Comparison of ENCODE assay signal across 13 cellular contexts in genomic region chr1:185926562-185926961, GRCh38.
DNase-seq lines count a peak whose midpoint lies in the region; ATAC-seq and TF ChIP-seq lines count a peak whose summit lies in the region.
"Had no signal": no experiment of that assay in that cellular context is flagged by ENCODE, and none has a peak within 500 bp of the region (broad histone marks: within the 10 kb centered on the region; RNA-seq: fewer than 3 reads in every experiment).

No MANE protein-coding gene starts in this region.

- H3K27ac Mint-ChIP-seq in HFFc6: no peak overlapping the region
- H3K27ac Mint-ChIP-seq: activated naive CD4-positive, alpha-beta T cell treated with anti-CD3 and anti-CD28 coated beads, Interleukin-2, amount 10 ng/mL, durations not matched to agents 7 days and 5 days; CD4-positive, alpha-beta memory T cell had no signal

- H3K27ac ChIP-seq in thoracic aorta (peak overlapping the region; percentile 20 to 69), OCI-LY7 (ENCODE audit: low read depth, low read length, poor library complexity, severe bottlenecking) (no peak overlapping the region), testis (no peak overlapping the region)
- H3K27ac ChIP-seq: pancreas had no signal

- ATAC-seq in thoracic aorta (ENCODE audit: insufficient number of reproducible peaks, low FRiP score, low read depth): no peak

- POLR2A ChIA-PET in OCI-LY7 (lab: Charles Lee): interaction anchor here (0.8 kb wide), 1 partner anchor 154 kb away, joined by 3 read pairs; no protein-coding TSS in a partner anchor

- TF ChIP-seq CTCF in fibroblast of mammary gland (conservative IDR thresholded peaks at IDR 0.05; ENCODE audit: control insufficient read depth, insufficient read depth, low read depth, low read length) (no peak), thoracic aorta (IDR thresholded peaks at IDR 0.05) (no peak), OCI-LY7 (conservative IDR thresholded peaks at IDR 0.05; ENCODE audit: low read length) (no peak), HFFc6 (IDR thresholded peaks at IDR 0.05) (no peak), testis (IDR thresholded peaks at IDR 0.05) (no peak)

- no peak for TF ChIP-seq POLR2A in testis (IDR thresholded peaks at IDR 0.05)

- H3K79me2 ChIP-seq in OCI-LY7 (ENCODE audit: insufficient read depth, low read depth, low read length): no peaks in the 10 kb centered on the region

- H3K4me1 ChIP-seq in thoracic aorta (ENCODE audit: control insufficient read depth in 1 of 2, low read depth in 2 of 2) (peaks cover 12 to 35% of the 10 kb centered on the region in 2 donors), OCI-LY7 (ENCODE audit: insufficient read depth, low read length, poor library complexity, severe bottlenecking) (no peaks in the 10 kb centered on the region), testis (no peaks in the 10 kb centered on the region)
- H3K4me1 ChIP-seq: pancreas had no signal

- H3K4me2 ChIP-seq in OCI-LY7 (ENCODE audit: low read length): no peak overlapping the region

- H3K27me3 ChIP-seq in thoracic aorta (replicated peaks; ENCODE audit: insufficient read depth) (no peaks in the 10 kb centered on the region), testis (no peaks in the 10 kb centered on the region)
- H3K27me3 ChIP-seq: pancreas had no signal

- H3K9me3 ChIP-seq in thoracic aorta (no peaks in the 10 kb centered on the region), OCI-LY7 (ENCODE audit: low read length) (no peaks in the 10 kb centered on the region), testis (no peaks in the 10 kb centered on the region)
- H3K9me3 ChIP-seq: pancreas had no signal

- no peaks in the 10 kb centered on the region for H3K9me2 ChIP-seq in OCI-LY7 (ENCODE audit: insufficient read depth, low read length)

- H3K36me3 ChIP-seq in thoracic aorta (no peaks in the 10 kb centered on the region), OCI-LY7 (ENCODE audit: insufficient read depth, low read length) (no peaks in the 10 kb centered on the region), testis (ENCODE audit: low read depth, missing control alignments) (no peaks in the 10 kb centered on the region)
- H3K36me3 ChIP-seq: pancreas had no signal

- H4K20me1 ChIP-seq in OCI-LY7 (ENCODE audit: insufficient read depth, low read length): no peaks in the 10 kb centered on the region

- peaks cover 7% of the 10 kb centered on the region; the same call in 1 of the 2 replicates for H3K4me1 Mint-ChIP-seq in HFFc6 (ENCODE audit: low read depth)
- H3K4me1 Mint-ChIP-seq: activated naive CD4-positive, alpha-beta T cell treated with anti-CD3 and anti-CD28 coated beads, Interleukin-2, amount 10 ng/mL, durations not matched to agents 7 days and 5 days; CD4-positive, alpha-beta memory T cell; central memory CD8-positive, alpha-beta T cell had no signal

- CTCF ChIA-PET in OCI-LY7 (lab: Charles Lee; ENCODE audit: unreplicated experiment): interaction anchor here (0.6 kb wide), 1 partner anchor 68 kb away, joined by 3 read pairs; no protein-coding TSS in a partner anchor

- intact Hi-C loops in OCI-LY7 (cut with micrococcal nuclease; ENCODE audit: unreplicated experiment) (no loop called here), testis (cut with DNase I; ENCODE audit: low total_unique reads) (no loop called here)

- no peaks in the 10 kb centered on the region for H3K9me3 Mint-ChIP-seq in HFFc6
- H3K9me3 Mint-ChIP-seq: activated naive CD4-positive, alpha-beta T cell treated with anti-CD3 and anti-CD28 coated beads, Interleukin-2, amount 10 ng/mL, durations not matched to agents 7 days and 5 days; CD4-positive, alpha-beta memory T cell; central memory CD8-positive, alpha-beta T cell had no signal

- 78 to 81% methylated on average over 3 of the region's 3 CpGs for WGBS in testis, 2 donors

- H3K36me3 Mint-ChIP-seq in HFFc6 (ENCODE audit: low read depth): no peaks in the 10 kb centered on the region
- H3K36me3 Mint-ChIP-seq: activated naive CD4-positive, alpha-beta T cell treated with anti-CD3 and anti-CD28 coated beads, Interleukin-2, amount 10 ng/mL, durations not matched to agents 7 days and 5 days; CD4-positive, alpha-beta memory T cell had no signal

- no peak overlapping the region for H2AFZ ChIP-seq in OCI-LY7 (ENCODE audit: low read length)

- DNase-seq in NCI-H510A treated with DMSO at 0.1 percent for 48 hours (lab: John Stamatoyannopoulos, UW): peak; percentile 78
- DNase-seq in NCI-H510A (lab: John Stamatoyannopoulos, UW): no peak
- peak; percentile 38 for DNase-seq in NCI-H774 (lab: John Stamatoyannopoulos, UW)
- DNase-seq in fibroblast of mammary gland (ENCODE audit: low read depth): peak; percentile 25
- DNase-seq in thoracic aorta (ENCODE audit: low spot score): no peak
- no peak for DNase-seq in OCI-LY7 (ENCODE audit: low spot score)
- DNase-seq in HFFc6: no peak
- DNase-seq in testis: no peak
- DNase-seq: activated naive CD4-positive, alpha-beta T cell treated with anti-CD3 and anti-CD28 coated beads, Interleukin-2, amount 10 ng/mL, durations not matched to agents 7 days and 5 days; CD4-positive, alpha-beta memory T cell; NCI-H1930; pancreas had no signal

- H3K4me3 ChIP-seq in fibroblast of mammary gland (ENCODE audit: control insufficient read depth, low read depth, low read length) (no peak overlapping the region), thoracic aorta (no peak overlapping the region), OCI-LY7 (ENCODE audit: low read depth, low read length, poor library complexity, severe bottlenecking) (no peak overlapping the region), testis (no peak overlapping the region)
- H3K4me3 ChIP-seq: pancreas had no signal

- BruUV-seq in OCI-LY7 (replicated peaks; lab: Mats Ljungman, UMichigan): no TSS peak

- H3K4me3 Mint-ChIP-seq in HFFc6: no peak overlapping the region
- H3K4me3 Mint-ChIP-seq: activated naive CD4-positive, alpha-beta T cell treated with anti-CD3 and anti-CD28 coated beads, Interleukin-2, amount 10 ng/mL, durations not matched to agents 7 days and 5 days; CD4-positive, alpha-beta memory T cell; central memory CD8-positive, alpha-beta T cell had no signal

- no peaks in the 10 kb centered on the region for H3K27me3 Mint-ChIP-seq in HFFc6 (ENCODE audit: insufficient read depth)
- H3K27me3 Mint-ChIP-seq: activated naive CD4-positive, alpha-beta T cell treated with anti-CD3 and anti-CD28 coated beads, Interleukin-2, amount 10 ng/mL, durations not matched to agents 7 days and 5 days; central memory CD8-positive, alpha-beta T cell had no signal

Comparison
In these comparisons a context has a peak if more than half of its experiments do, and no peak if none do; other contexts are left out.
1. DNase-seq: peak in NCI-H510A treated with DMSO at 0.1 percent for 48 hours (single experiment), NCI-H774 (single experiment) and fibroblast of mammary gland (single experiment); none in NCI-H510A (single experiment), thoracic aorta (single experiment), OCI-LY7 (single experiment), HFFc6 (single experiment) and testis (single experiment).
2. H3K27ac ChIP-seq: peak in thoracic aorta (2 of 2); none in OCI-LY7 (single experiment) and testis (0 of 2).